In the genomic region with DNA sequence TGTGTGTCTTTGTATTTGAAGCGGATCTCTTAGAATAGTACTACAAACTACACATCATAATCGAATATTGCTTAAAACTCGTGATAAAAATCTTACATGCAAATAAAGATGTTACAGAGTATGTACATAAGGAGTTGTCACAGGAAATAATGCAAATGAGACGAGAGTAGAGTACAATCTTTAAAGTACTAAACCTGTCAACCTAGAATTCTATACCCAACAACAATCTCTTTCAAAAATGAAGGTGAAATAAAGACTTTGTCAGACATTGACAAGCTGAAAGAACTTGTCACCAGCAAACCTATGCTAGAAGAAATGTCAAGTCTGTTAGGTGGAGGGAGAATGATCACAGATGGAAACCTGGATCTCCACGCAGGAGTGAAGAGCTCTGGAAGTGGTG, we compare ENCODE assay signal across 7 cellular contexts.
"Had no signal": no experiment of that assay in that cellular context is flagged by ENCODE, and none has a peak within 500 bp of the region (broad histone marks: within the 10 kb centered on the region; RNA-seq: fewer than 3 reads in every experiment).

No MANE protein-coding gene starts in this region.

- H3K4me3 ChIP-seq: K562 had no signal

- DNase-seq: IMR-90, KBM-7, KG1 had no signal

- ATAC-seq: HepG2, K562 had no signal

- H3K27ac ChIP-seq: HL-60, KMS-11 had no signal

- H3K4me2 ChIP-seq: KMS-11 had no signal
